Comparison of ENCODE assay signal across 10 cellular contexts in the genomic region with DNA sequence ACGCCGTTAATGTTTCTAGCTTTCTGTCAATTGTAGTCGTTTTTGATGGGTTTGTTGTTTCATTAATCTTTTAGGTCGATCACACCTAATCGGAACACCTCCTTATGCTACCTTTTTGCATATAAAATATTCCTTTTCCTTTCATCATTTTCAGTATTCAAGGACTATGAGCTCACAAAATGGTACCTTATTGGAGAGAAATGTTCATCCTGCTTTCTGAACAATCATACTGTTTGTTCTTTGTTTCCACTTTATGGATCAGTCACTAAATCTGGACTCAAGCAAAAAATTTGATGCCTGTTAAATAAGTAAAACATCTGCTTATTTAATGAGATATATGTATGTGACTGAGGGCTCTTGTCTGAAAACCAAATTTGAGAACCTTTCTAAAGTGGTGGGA. TPM values are rescaled to one million over a fixed set of nuclear protein-coding genes. Genes with fewer than 3 reads are reported as not detected.
DNase-seq lines count a peak whose midpoint lies in the region; ATAC-seq and TF ChIP-seq lines count a peak whose summit lies in the region.
"Had no signal": no experiment of that assay in that cellular context is flagged by ENCODE, and none has a peak within 500 bp of the region (broad histone marks: within the 10 kb centered on the region; RNA-seq: fewer than 3 reads in every experiment).

No MANE protein-coding gene starts in this region.

- peak overlapping the region; percentile 88 for H3K27ac Mint-ChIP-seq in MCF 10A (ENCODE audit: low read depth, unreplicated experiment)
- H3K27ac Mint-ChIP-seq in stimulated activated naive CD8-positive, alpha-beta T cell treated with anti-CD3 and anti-CD28 coated beads, Interleukin-15, amount 100 ng/mL, for 72 hours: peak overlapping the region; percentile 88 to 91

- no peaks in the 10 kb centered on the region for H3K27me3 Mint-ChIP-seq in MCF 10A (ENCODE audit: insufficient read depth, unreplicated experiment)
- peaks cover 9% of the 10 kb centered on the region for H3K27me3 Mint-ChIP-seq in stimulated activated naive CD8-positive, alpha-beta T cell treated with anti-CD3 and anti-CD28 coated beads, Interleukin-15, amount 100 ng/mL, for 72 hours

- intact Hi-C loops in MCF 10A (cut with micrococcal nuclease): loop anchor here (1.0 to 5.0 kb wide), 4 partner anchors 135 to 230 kb away; a partner anchor contains a TSS
- intact Hi-C loops in breast epithelium (cut with DNase I; ENCODE audit: low total_unique reads): no loop called here

- peaks cover 11% of the 10 kb centered on the region for H3K4me1 Mint-ChIP-seq in MCF 10A (ENCODE audit: insufficient read depth, unreplicated experiment)
- H3K4me1 Mint-ChIP-seq in stimulated activated naive CD8-positive, alpha-beta T cell treated with anti-CD3 and anti-CD28 coated beads, Interleukin-15, amount 100 ng/mL, for 72 hours: peaks cover 17% of the 10 kb centered on the region

- no peaks in the 10 kb centered on the region for H3K27me3 ChIP-seq in breast epithelium
- H3K27me3 ChIP-seq in effector memory CD4-positive, alpha-beta T cell (replicated peaks; ENCODE audit: control insufficient read depth, insufficient read depth, low read length, poor library complexity, severe bottlenecking): no peaks in the 10 kb centered on the region

- no peak overlapping the region for H3K27ac ChIP-seq in breast epithelium
- H3K27ac ChIP-seq in effector memory CD4-positive, alpha-beta T cell (ENCODE audit: insufficient read depth, low read length, poor library complexity, severe bottlenecking): no peak overlapping the region

- TF ChIP-seq CTCF in MCF 10A (IDR thresholded peaks at IDR 0.05; ENCODE audit: unreplicated experiment): no peak
- TF ChIP-seq CTCF in breast epithelium (IDR thresholded peaks at IDR 0.05): no peak
- no peak for TF ChIP-seq CTCF in WI38 (IDR thresholded peaks at IDR 0.05; ENCODE audit: low read depth, low read length)
- no peak for TF ChIP-seq CTCF in foreskin fibroblast (IDR thresholded peaks at IDR 0.05; ENCODE audit: low read depth, low read length)

- ATAC-seq in stimulated activated naive CD8-positive, alpha-beta T cell treated with anti-CD3 and anti-CD28 coated beads, Interleukin-15, amount 100 ng/mL, for 72 hours: no peak

- DNase-seq in MCF 10A (ENCODE audit: unreplicated experiment) (no peak), breast epithelium (ENCODE audit: low spot score in 2 of 2) (no peak), foreskin fibroblast (no peak), AML-193 (lab: John Stamatoyannopoulos, UW) (no peak)
- no peak for DNase-seq in stimulated activated naive CD8-positive, alpha-beta T cell treated with anti-CD3 and anti-CD28 coated beads, Interleukin-15, amount 100 ng/mL, for 72 hours
- DNase-seq in effector memory CD4-positive, alpha-beta T cell: no peak
- no peak for DNase-seq in stimulated activated CD4-positive, alpha-beta T cell treated with anti-CD3 and anti-CD28 coated beads, Interleukin-2, amount 100 ng/mL, for 24 hours
- DNase-seq: left cardiac atrium, SHP77 had no signal

- POLR2A ChIA-PET in MCF 10A (lab: Yijun Ruan, JAX): interaction anchor here (0.5 to 3.8 kb wide), 14 partner anchors 9 to 361 kb away, joined by 3 to 38 read pairs (median 4); a partner anchor contains a TSS

- no peak overlapping the region for H3K4me3 ChIP-seq in breast epithelium
- peak overlapping the region; percentile 81 for H3K4me3 ChIP-seq in WI38 (ENCODE audit: low read depth, low read length)
- peak overlapping the region; percentile 93 to 97 for H3K4me3 ChIP-seq in foreskin fibroblast (ENCODE audit: low read depth in 1 of 2, low read length in 2 of 2)
- H3K4me3 ChIP-seq in effector memory CD4-positive, alpha-beta T cell (ENCODE audit: insufficient read depth, low read depth, low read length, poor library complexity, severe bottlenecking): no peak overlapping the region

- H3K4me3 Mint-ChIP-seq in MCF 10A (ENCODE audit: unreplicated experiment): peak overlapping the region; percentile 77
- H3K4me3 Mint-ChIP-seq in stimulated activated naive CD8-positive, alpha-beta T cell treated with anti-CD3 and anti-CD28 coated beads, Interleukin-15, amount 100 ng/mL, for 72 hours: peak overlapping the region; percentile 93 to 94

- CTCF ChIA-PET in MCF 10A (lab: Yijun Ruan, JAX): interaction anchor here (0.6 to 1.4 kb wide), 8 partner anchors 9 to 158 kb away, joined by 3 to 8 read pairs (median 4); no protein-coding TSS in a partner anchor

- no TSS peak for BruUV-seq in MCF 10A (replicated peaks; lab: Mats Ljungman, UMichigan)

- peaks cover 0 to 11% of the 10 kb centered on the region in 2 donors for H3K9me3 ChIP-seq in breast epithelium
- H3K9me3 ChIP-seq in effector memory CD4-positive, alpha-beta T cell (ENCODE audit: control insufficient read depth, low read length): no peaks in the 10 kb centered on the region

- H3K9me3 Mint-ChIP-seq in MCF 10A (ENCODE audit: unreplicated experiment): peaks cover 5% of the 10 kb centered on the region
- H3K9me3 Mint-ChIP-seq in stimulated activated naive CD8-positive, alpha-beta T cell treated with anti-CD3 and anti-CD28 coated beads, Interleukin-15, amount 100 ng/mL, for 72 hours: peaks cover 13 to 17% of the 10 kb centered on the region in 2 donors

- no peaks in the 10 kb centered on the region for H3K4me1 ChIP-seq in breast epithelium
- peaks cover 3% of the 10 kb centered on the region for H3K4me1 ChIP-seq in effector memory CD4-positive, alpha-beta T cell (ENCODE audit: control insufficient read depth, insufficient read depth, low read length, poor library complexity, severe bottlenecking)

- no peak for TF ChIP-seq POLR2A in breast epithelium (IDR thresholded peaks at IDR 0.05)

- peaks cover 25% of the 10 kb centered on the region for H3K36me3 Mint-ChIP-seq in MCF 10A (ENCODE audit: insufficient read depth, unreplicated experiment)

- H3K36me3 ChIP-seq in breast epithelium: no peaks in the 10 kb centered on the region
- no peaks in the 10 kb centered on the region for H3K36me3 ChIP-seq in effector memory CD4-positive, alpha-beta T cell (ENCODE audit: control insufficient read depth, insufficient read depth, low read length)

RNA-seq across cellular contexts. Expression of a gene that starts 1.1 kb away (rescaled TPM):
- total RNA-seq in MCF 10A (2022): 5.6 and 10.6 TPM in 2 replicates
- 1 to 10 TPM in 1 of 3 donors, under 1 TPM in 2; 0.66 to 1.1 (median 0.73) TPM for total RNA-seq in breast epithelium

RNA-seq across cellular contexts. Expression of a gene that starts 1.3 kb away (rescaled TPM):
- total RNA-seq in MCF 10A (2022): 17.7 and 18.2 TPM in 2 replicates
- total RNA-seq in breast epithelium: 10 to 100 TPM; 25.6 to 35.9 (median 31.5) TPM

RNA-seq across cellular contexts. Expression of a gene that starts 33.3 kb away (rescaled TPM):
- total RNA-seq in MCF 10A (2022) (0.17 and 0.40 TPM in 2 replicates), breast epithelium (1 to 10 TPM; 4.9 to 9.1 (median 5.4) TPM)

RNA-seq across cellular contexts. Expression of a gene that starts 50.2 kb away (rescaled TPM):
- 2.4 and 2.8 TPM in 2 replicates for total RNA-seq in MCF 10A (2022)
- total RNA-seq in breast epithelium: 1 to 10 TPM; 4.6 to 9.5 (median 6.6) TPM

Comparison
In these comparisons a context has a peak if more than half of its experiments do, and no peak if none do; other contexts are left out.
1. H3K4me3 ChIP-seq: peak in WI38 (single experiment) and foreskin fibroblast (2 of 2); none in breast epithelium (0 of 3) and effector memory CD4-positive, alpha-beta T cell (single experiment).